In the genomic region with DNA sequence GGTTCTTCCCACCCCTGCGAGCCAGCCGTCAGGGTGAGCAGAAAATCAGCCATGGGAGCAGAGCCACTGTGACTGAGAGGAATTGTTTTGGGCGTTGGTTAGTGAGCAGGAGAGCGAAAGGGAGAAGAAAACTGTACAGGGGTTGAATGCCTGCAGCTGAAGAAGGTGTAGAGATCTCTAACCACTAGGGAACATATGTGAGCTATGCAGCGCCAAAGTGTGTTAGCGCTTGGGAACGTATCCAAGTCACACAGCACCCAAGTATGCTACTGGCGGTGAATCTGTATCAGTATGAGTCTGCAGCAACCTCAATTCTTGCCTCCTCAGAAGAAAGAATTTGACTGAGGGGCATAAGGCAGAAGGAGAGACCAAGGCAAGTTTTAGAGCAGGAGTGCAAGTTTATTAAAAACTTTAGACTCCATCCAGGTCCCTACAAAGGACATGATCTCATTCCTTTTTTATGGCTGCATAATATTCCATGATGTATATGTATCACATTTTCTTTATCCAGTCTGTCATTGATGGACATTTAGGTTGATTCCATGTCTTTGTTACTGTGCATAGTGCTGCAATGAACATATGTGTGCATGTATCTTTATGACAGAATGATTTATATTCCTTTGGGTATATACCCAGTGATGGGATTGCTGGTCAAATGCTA, we compare ENCODE assay signal across 8 cellular contexts. TPM values are rescaled to one million over a fixed set of nuclear protein-coding genes. Genes with fewer than 3 reads are reported as not detected.
DNase-seq lines count a peak whose midpoint lies in the region; ATAC-seq, FAIRE-seq and TF ChIP-seq lines count a peak whose summit lies in the region.
"Not testable (repeated sequence)": the region's sequence is repeated elsewhere in the genome, so short reads cannot be mapped to it uniquely, and the experiment has no call there.

No MANE protein-coding gene starts in this region.

- not testable (repeated sequence) for H3K23ac ChIP-seq in H1 (ENCODE audit: insufficient read length)

- not testable (repeated sequence) for H4K8ac ChIP-seq in H1 (ENCODE audit: extremely low read depth, insufficient read depth, low read length)

- H3K9ac ChIP-seq in BLaER1 treated with 17β-estradiol and CSF1 and Interleukin-3, amounts not matched to agents 10 nM and 100 nM: peak overlapping the region in 4 of 11 experiments; percentile 42 to 60 (median 52); a peak in 4 of 22 replicates
- H3K9ac ChIP-seq in H1 (replicated peaks in 1 of 4; ENCODE audit: extremely low read depth in 1 of 4, low read depth in 3 of 4, low read length in 3 of 4): not testable (repeated sequence)

- not testable (repeated sequence) for H2BK12ac ChIP-seq in H1 (ENCODE audit: low read depth, low read length)

- not testable (repeated sequence) for H3K79me2 ChIP-seq in H1 (ENCODE audit: control insufficient read depth in 1 of 2, insufficient read depth in 2 of 2, low read length in 2 of 2)

- not testable (repeated sequence) for H3K79me1 ChIP-seq in H1 (ENCODE audit: low read depth, low read length)

- not testable (repeated sequence) for FAIRE-seq in H1 (lab: Jason Lieb, UNC)

- not testable (repeated sequence) for H2BK20ac ChIP-seq in H1 (ENCODE audit: low read length)

- 0 out of 2 replicates have a peak overlapping the region, but pooled peaks have one; percentile 31 for H2AFZ ChIP-seq in H1 (ENCODE audit: low read length)

- not testable (repeated sequence) for H3K4ac ChIP-seq in H1 (replicated peaks; ENCODE audit: insufficient read length, low read depth, low read length)

- H3K4me2 ChIP-seq in BLaER1 treated with 17β-estradiol and CSF1 and Interleukin-3, amounts not matched to agents 10 nM and 100 nM: peak overlapping the region in 8 of 11 experiments; percentile 42 to 87 (median 81); a peak in 15 of 22 replicates
- H3K4me2 ChIP-seq in H1 (ENCODE audit: insufficient read depth in 1 of 2, low read depth in 2 of 2, low read length in 2 of 2): not testable (repeated sequence)

- 69 to 87% (median 74%) methylated on average over 7 to 8 of the region's 8 CpGs for WGBS in adrenal gland, 4 donors
- WGBS in H1 (ENCODE audit: extremely low coverage in 1 of 2, insufficient coverage in 1 of 2, insufficient read length in 1 of 2, insufficient replicate concordance in 2 of 2, low coverage in 1 of 2, low lambda C conversion rate in 2 of 2, missing lambda C conversion rate in 1 of 2), 2 experiments: 89% methylated on average over 8 of the region's 8 CpGs; no CpG with 5 or more reads in 1 of the 2 experiments
- 68 to 76% methylated on average over 4 to 8 of the region's 8 CpGs for WGBS in transverse colon (ENCODE audit: low coverage in 1 of 2), 2 donors

- peak; percentile 68 for ATAC-seq in mucosa of descending colon
- ATAC-seq in gastrocnemius medialis: not testable (repeated sequence)

- not testable (repeated sequence) for H3K4me3 ChIP-seq in BLaER1 treated with 17β-estradiol and CSF1 and Interleukin-3, amounts not matched to agents 10 nM and 100 nM; H1 (ENCODE audit: extremely low read depth in 1 of 4, insufficient read depth in 2 of 4, low read depth in 3 of 4, low read length in 4 of 4); left ventricle myocardium inferior; mucosa of descending colon; gastrocnemius medialis
- H3K4me3 ChIP-seq in adrenal gland (peak overlapping the region in 1 of 4 donors; percentile 35), transverse colon (peak overlapping the region in 1 of 4 donors; percentile 7)

- not testable (repeated sequence) for H3K9me3 ChIP-seq in BLaER1 treated with 17β-estradiol and CSF1 and Interleukin-3, amounts not matched to agents 10 nM and 100 nM (replicated peaks in 1 of 11); adrenal gland (replicated peaks in 1 of 3); H1 (ENCODE audit: insufficient read depth in 2 of 2, low read depth in 1 of 2, low read length in 1 of 2); left ventricle myocardium inferior (replicated peaks); mucosa of descending colon; gastrocnemius medialis; transverse colon

- H3K18ac ChIP-seq in H1 (ENCODE audit: extremely low read depth, low read length): not testable (repeated sequence)

- H3K56ac ChIP-seq in H1 (replicated peaks; ENCODE audit: insufficient read length, low read depth, low read length): not testable (repeated sequence)

- not testable (repeated sequence) for H3K23me2 ChIP-seq in H1 (ENCODE audit: low read depth, low read length)

- not testable (repeated sequence) for TF ChIP-seq CTCF in adrenal gland (IDR thresholded peaks at IDR 0.05); H1 (IDR thresholded peaks at IDR 0.05; ENCODE audit: control extremely low read depth in 1 of 3, insufficient read depth in 1 of 3, low read depth in 1 of 3, low read length in 3 of 3); left ventricle myocardium inferior (IDR thresholded peaks at IDR 0.05; ENCODE audit: borderline replicate concordance); mucosa of descending colon (IDR thresholded peaks at IDR 0.05); gastrocnemius medialis (IDR thresholded peaks at IDR 0.05 in 4 of 5, conservative IDR thresholded peaks at IDR 0.05 in 1 of 5); transverse colon (IDR thresholded peaks at IDR 0.05)

- POLR2A ChIA-PET in H1 (lab: Charles Lee; ENCODE audit: partially characterized antibody): not testable (repeated sequence)

- TF ChIP-seq RAD21 in H1 (IDR thresholded peaks at IDR 0.05 in 1 of 2, conservative IDR thresholded peaks at IDR 0.05 in 1 of 2; ENCODE audit: low read depth in 2 of 2, low read length in 2 of 2): not testable (repeated sequence)

- H3K4me1 ChIP-seq in BLaER1 treated with 17β-estradiol and CSF1 and Interleukin-3, amounts not matched to agents 10 nM and 100 nM: peaks cover 20 to 66% (median 39%) of the 10 kb centered on the region in 10 experiments
- H3K4me1 ChIP-seq in adrenal gland (replicated peaks in 1 of 2) (peaks cover 27 to 29% of the 10 kb centered on the region in 2 donors), left ventricle myocardium inferior (peaks cover 42% of the 10 kb centered on the region), mucosa of descending colon (ENCODE audit: low read depth) (peaks cover 12% of the 10 kb centered on the region), gastrocnemius medialis (peaks cover 6 to 17% of the 10 kb centered on the region in 2 donors), transverse colon (peaks cover 4 to 32% (median 11%) of the 10 kb centered on the region in 4 donors)
- not testable (repeated sequence) for H3K4me1 ChIP-seq in H1 (replicated peaks in 1 of 4; ENCODE audit: control insufficient read depth in 3 of 4, insufficient read depth in 4 of 4, low read length in 3 of 4)

- intact Hi-C loops in adrenal gland (cut with DNase I); left ventricle myocardium inferior (cut with micrococcal nuclease); mucosa of descending colon (cut with DNase I, micrococcal nuclease); gastrocnemius medialis (cut with DNase I; ENCODE audit: low total_unique reads); transverse colon (cut with DNase I; ENCODE audit: low total_unique reads): not testable (repeated sequence)

- H4K5ac ChIP-seq in H1 (ENCODE audit: insufficient read length, low read depth, low read length): not testable (repeated sequence)

- not testable (repeated sequence) for TF ChIP-seq POLR2A in adrenal gland (IDR thresholded peaks at IDR 0.05); H1 (IDR thresholded peaks at IDR 0.05; ENCODE audit: control extremely low read depth in 1 of 2, low read depth in 2 of 2, low read length in 2 of 2); gastrocnemius medialis (IDR thresholded peaks at IDR 0.05); transverse colon (IDR thresholded peaks at IDR 0.05)

- CTCF ChIA-PET in H1 (lab: Charles Lee; ENCODE audit: partially characterized antibody): interaction anchor here (0.6 to 1.4 kb wide), 2 partner anchors 26 to 490 kb away, joined by 3 to 6 read pairs; no protein-coding TSS in a partner anchor

- H2BK120ac ChIP-seq in H1 (replicated peaks; ENCODE audit: low read depth, low read length): not testable (repeated sequence)

- not testable (repeated sequence) for TF ChIP-seq EP300 in H1 (IDR thresholded peaks at IDR 0.05; ENCODE audit: borderline replicate concordance in 1 of 2, low read depth in 2 of 2, low read length in 2 of 2); transverse colon (IDR thresholded peaks at IDR 0.05; ENCODE audit: low read depth)

- in situ Hi-C loops in gastrocnemius medialis (cut with MboI; ENCODE audit: low sequenced_read_pairs in 4 of 4); transverse colon (cut with MboI; ENCODE audit: low pct_ligation_motif_present in 1 of 4, low pct_unique_long_range_greater_than_20kb in 1 of 4, low sequenced_read_pairs in 3 of 4): not testable (repeated sequence)

- peak overlapping the region in 7 of 11 experiments; percentile 40 to 78 (median 68); a peak in 11 of 22 replicates for H3K27ac ChIP-seq in BLaER1 treated with 17β-estradiol and CSF1 and Interleukin-3, amounts not matched to agents 10 nM and 100 nM
- H3K27ac ChIP-seq in adrenal gland (peak overlapping the region in 4 of 5 donors; percentile 24 to 58 (median 45)), left ventricle myocardium inferior (replicated peaks) (peak overlapping the region; percentile 73), gastrocnemius medialis (peak overlapping the region; percentile 19 to 64 (median 58)), transverse colon (peak overlapping the region; percentile 15 to 74 (median 58))
- H3K27ac ChIP-seq in H1 (ENCODE audit: low read depth, low read length): not testable (repeated sequence)

- not testable (repeated sequence) for H2BK5ac ChIP-seq in H1 (ENCODE audit: low read depth, low read length)

- not testable (repeated sequence) for H3K36me3 ChIP-seq in BLaER1 treated with 17β-estradiol and CSF1 and Interleukin-3, amounts not matched to agents 10 nM and 100 nM; adrenal gland (replicated peaks in 1 of 2); H1 (ENCODE audit: control insufficient read depth in 2 of 4, insufficient read depth in 4 of 4, low read length in 3 of 4); left ventricle myocardium inferior; mucosa of descending colon (ENCODE audit: low read depth); gastrocnemius medialis; transverse colon

- not testable (repeated sequence) for H4K91ac ChIP-seq in H1 (replicated peaks; ENCODE audit: insufficient read length, low read length)

- not testable (repeated sequence) for H2AK5ac ChIP-seq in H1 (ENCODE audit: low read depth, low read length)

- not testable (repeated sequence) for H4K20me1 ChIP-seq in BLaER1 treated with 17β-estradiol and CSF1 and Interleukin-3, amounts not matched to agents 10 nM and 100 nM; H1 (replicated peaks in 1 of 2; ENCODE audit: control insufficient read depth in 1 of 2, insufficient read depth in 2 of 2, low read length in 2 of 2)

- H3K14ac ChIP-seq in H1 (ENCODE audit: insufficient read length): not testable (repeated sequence)

- not testable (repeated sequence) for H2BK15ac ChIP-seq in H1 (ENCODE audit: low read length)

- DNase-seq in NCI-H446 treated with DMSO at 0.1 percent for 48 hours (lab: John Stamatoyannopoulos, UW): peak; percentile 19
- DNase-seq in adrenal gland; H1 (ENCODE audit: low read depth in 1 of 2, low spot score in 2 of 2); left ventricle myocardium inferior; mucosa of descending colon; gastrocnemius medialis; transverse colon: not testable (repeated sequence)

- not testable (repeated sequence) for H3K27me3 ChIP-seq in BLaER1 treated with 17β-estradiol and CSF1 and Interleukin-3, amounts not matched to agents 10 nM and 100 nM; adrenal gland; H1 (replicated peaks in 1 of 4; ENCODE audit: control insufficient read depth in 3 of 4, extremely low read depth in 1 of 4, insufficient read depth in 3 of 4, low read length in 3 of 4); left ventricle myocardium inferior (ENCODE audit: low read depth); gastrocnemius medialis; transverse colon

RNA-seq across cellular contexts. Expression of a gene that starts 19.7 kb away (rescaled TPM):
- total RNA-seq in adrenal gland: 100 to 1,000 TPM; 138 to 467 (median 388) TPM
- polyA plus RNA-seq in adrenal gland: 100 to 1,000 TPM in 1 of 3 donors, 10 to 100 TPM in 2; 56.3 to 428 (median 84.1) TPM
- 147 and 149 TPM in 2 replicates for total RNA-seq in H1 (2021; fragmentation: NEBNext Ultra II Directional; extraction: Animal tissue kit (Norgen Biotek cat#: 25700))
- polyA plus RNA-seq in H1 (2011; rRNA removed): 39.3 and 41.7 TPM in 2 replicates
- 97.8 TPM for polyA plus RNA-seq in H1 (2011; cell fraction: cytosol; rRNA removed)
- polyA plus RNA-seq in H1 (2011; cell fraction: nucleus; rRNA removed): 71.6 TPM
- 130 to 145 TPM (median 136 TPM) in 4 replicates for polyA plus RNA-seq in H1 (2012, experiment 1 of 2)
- 18.5 TPM for polyA plus RNA-seq in H1 (2012, experiment 2 of 2)
- 54.5 TPM for polyA plus RNA-seq in H1 (2013, experiment 1 of 2)
- 56.0 TPM for polyA plus RNA-seq in H1 (2013, experiment 2 of 2)
- 106 and 131 TPM in 2 replicates for polyA minus RNA-seq in H1 (2011; rRNA and poly(A)+ RNA removed)
- 176 TPM for polyA minus RNA-seq in H1 (2011; cell fraction: cytosol; rRNA and poly(A)+ RNA removed)
- polyA minus RNA-seq in H1 (2011; cell fraction: nucleus; rRNA and poly(A)+ RNA removed): 124 TPM
- total RNA-seq in left ventricle myocardium inferior: 733 TPM
- total RNA-seq in mucosa of descending colon: 100 to 1,000 TPM; 132 to 238 (median 147) TPM
- 100 to 1,000 TPM; 271 to 656 (median 557) TPM for total RNA-seq in gastrocnemius medialis
- 100 to 1,000 TPM in 3 of 4 donors, 10 to 100 TPM in 1; 93.9 to 223 (median 160) TPM for total RNA-seq in transverse colon

RNA-seq across cellular contexts. Expression of a gene that starts 35.2 kb away (rescaled TPM):
- total RNA-seq in adrenal gland (100 to 1,000 TPM in 1 of 8 donors, 10 to 100 TPM in 7; 26.4 to 148 (median 51.0) TPM), left ventricle myocardium inferior (89.9 TPM), mucosa of descending colon (10 to 100 TPM; 56.0 to 99.3 (median 99.0) TPM), gastrocnemius medialis (100 to 1,000 TPM in 2 of 4 donors, 10 to 100 TPM in 2; 79.1 to 182 (median 92.0) TPM), transverse colon (100 to 1,000 TPM in 2 of 4 donors, 10 to 100 TPM in 2; 62.6 to 313 (median 97.1) TPM)
- polyA plus RNA-seq in adrenal gland (10 to 100 TPM; 19.3 to 38.2 (median 23.5) TPM), H1 (2011; rRNA removed) (15.5 and 16.6 TPM in 2 replicates)
- 14.4 and 17.4 TPM in 2 replicates for total RNA-seq in H1 (2021; fragmentation: NEBNext Ultra II Directional; extraction: Animal tissue kit (Norgen Biotek cat#: 25700))
- polyA plus RNA-seq in H1 (2011; cell fraction: cytosol; rRNA removed): 21.5 TPM
- polyA plus RNA-seq in H1 (2011; cell fraction: nucleus; rRNA removed): 24.8 TPM
- polyA plus RNA-seq in H1 (2012, experiment 1 of 2): 15.9 to 18.8 TPM (median 17.5 TPM) in 4 replicates
- 8.6 TPM for polyA plus RNA-seq in H1 (2012, experiment 2 of 2)
- polyA plus RNA-seq in H1 (2013, experiment 1 of 2): 15.9 TPM
- 17.0 TPM for polyA plus RNA-seq in H1 (2013, experiment 2 of 2)
- polyA minus RNA-seq in H1 (2011; rRNA and poly(A)+ RNA removed): 21.9 and 24.0 TPM in 2 replicates
- 15.6 TPM for polyA minus RNA-seq in H1 (2011; cell fraction: cytosol; rRNA and poly(A)+ RNA removed)
- polyA minus RNA-seq in H1 (2011; cell fraction: nucleus; rRNA and poly(A)+ RNA removed): 32.8 TPM
